1 cellular context compared by ENCODE assay signal in the genomic region with DNA sequence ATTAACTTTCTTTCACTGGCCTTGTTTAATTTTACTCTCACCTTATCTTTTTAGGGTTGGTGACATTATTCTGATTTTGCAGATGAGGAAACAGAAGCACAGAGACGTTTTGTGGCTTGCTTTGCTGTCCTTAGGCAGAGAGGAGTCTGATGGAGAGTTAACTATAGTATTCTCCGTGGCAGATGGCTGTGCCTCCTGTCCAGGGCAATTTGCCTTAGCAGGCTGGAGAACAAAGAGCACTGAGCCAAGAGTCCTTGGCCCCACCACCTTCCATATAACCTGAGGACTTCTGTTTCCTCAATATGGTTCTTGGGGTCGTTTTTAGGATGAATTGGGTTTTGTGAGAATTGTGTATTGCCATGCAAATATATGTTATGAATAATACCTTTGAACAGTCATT.
TF ChIP-seq lines count a peak whose summit lies in the region.

No MANE protein-coding gene starts in this region.

TF ChIP-seq in GM23338, 12 proteins besides CTCF, POLR2A, EP300 and RAD21:
- TF ChIP-seq, protein P1, sequence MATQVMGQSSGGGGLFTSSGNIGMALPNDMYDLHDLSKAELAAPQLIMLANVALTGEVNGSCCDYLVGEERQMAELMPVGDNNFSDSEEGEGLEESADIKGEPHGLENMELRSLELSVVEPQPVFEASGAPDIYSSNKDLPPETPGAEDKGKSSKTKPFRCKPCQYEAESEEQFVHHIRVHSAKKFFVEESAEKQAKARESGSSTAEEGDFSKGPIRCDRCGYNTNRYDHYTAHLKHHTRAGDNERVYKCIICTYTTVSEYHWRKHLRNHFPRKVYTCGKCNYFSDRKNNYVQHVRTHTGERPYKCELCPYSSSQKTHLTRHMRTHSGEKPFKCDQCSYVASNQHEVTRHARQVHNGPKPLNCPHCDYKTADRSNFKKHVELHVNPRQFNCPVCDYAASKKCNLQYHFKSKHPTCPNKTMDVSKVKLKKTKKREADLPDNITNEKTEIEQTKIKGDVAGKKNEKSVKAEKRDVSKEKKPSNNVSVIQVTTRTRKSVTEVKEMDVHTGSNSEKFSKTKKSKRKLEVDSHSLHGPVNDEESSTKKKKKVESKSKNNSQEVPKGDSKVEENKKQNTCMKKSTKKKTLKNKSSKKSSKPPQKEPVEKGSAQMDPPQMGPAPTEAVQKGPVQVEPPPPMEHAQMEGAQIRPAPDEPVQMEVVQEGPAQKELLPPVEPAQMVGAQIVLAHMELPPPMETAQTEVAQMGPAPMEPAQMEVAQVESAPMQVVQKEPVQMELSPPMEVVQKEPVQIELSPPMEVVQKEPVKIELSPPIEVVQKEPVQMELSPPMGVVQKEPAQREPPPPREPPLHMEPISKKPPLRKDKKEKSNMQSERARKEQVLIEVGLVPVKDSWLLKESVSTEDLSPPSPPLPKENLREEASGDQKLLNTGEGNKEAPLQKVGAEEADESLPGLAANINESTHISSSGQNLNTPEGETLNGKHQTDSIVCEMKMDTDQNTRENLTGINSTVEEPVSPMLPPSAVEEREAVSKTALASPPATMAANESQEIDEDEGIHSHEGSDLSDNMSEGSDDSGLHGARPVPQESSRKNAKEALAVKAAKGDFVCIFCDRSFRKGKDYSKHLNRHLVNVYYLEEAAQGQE (IDR thresholded peaks at IDR 0.05; ENCODE audit: unreplicated experiment): no peak
- TF ChIP-seq NANOG (IDR thresholded peaks at IDR 0.05; ENCODE audit: borderline replicate concordance) (no peak), JUNB (IDR thresholded peaks at IDR 0.05; ENCODE audit: unreplicated experiment) (no peak), POLR2AphosphoS5 (IDR thresholded peaks at IDR 0.05; ENCODE audit: low read depth) (no peak), EZH2phosphoT487 (IDR thresholded peaks at IDR 0.05; ENCODE audit: unreplicated experiment) (no peak), ZNF331 (CRISPR knock-in tag; IDR thresholded peaks at IDR 0.05; ENCODE audit: low read depth) (no peak), CREB1 (CRISPR knock-in tag; IDR thresholded peaks at IDR 0.05; ENCODE audit: low read depth) (no peak), EZH2 (IDR thresholded peaks at IDR 0.05; ENCODE audit: low read depth, unreplicated experiment) (no peak), ZNF114 (CRISPR knock-in tag; IDR thresholded peaks at IDR 0.05) (no peak), STAT1 (IDR thresholded peaks at IDR 0.05; ENCODE audit: unreplicated experiment) (no peak)
- TF ChIP-seq, protein P2, sequence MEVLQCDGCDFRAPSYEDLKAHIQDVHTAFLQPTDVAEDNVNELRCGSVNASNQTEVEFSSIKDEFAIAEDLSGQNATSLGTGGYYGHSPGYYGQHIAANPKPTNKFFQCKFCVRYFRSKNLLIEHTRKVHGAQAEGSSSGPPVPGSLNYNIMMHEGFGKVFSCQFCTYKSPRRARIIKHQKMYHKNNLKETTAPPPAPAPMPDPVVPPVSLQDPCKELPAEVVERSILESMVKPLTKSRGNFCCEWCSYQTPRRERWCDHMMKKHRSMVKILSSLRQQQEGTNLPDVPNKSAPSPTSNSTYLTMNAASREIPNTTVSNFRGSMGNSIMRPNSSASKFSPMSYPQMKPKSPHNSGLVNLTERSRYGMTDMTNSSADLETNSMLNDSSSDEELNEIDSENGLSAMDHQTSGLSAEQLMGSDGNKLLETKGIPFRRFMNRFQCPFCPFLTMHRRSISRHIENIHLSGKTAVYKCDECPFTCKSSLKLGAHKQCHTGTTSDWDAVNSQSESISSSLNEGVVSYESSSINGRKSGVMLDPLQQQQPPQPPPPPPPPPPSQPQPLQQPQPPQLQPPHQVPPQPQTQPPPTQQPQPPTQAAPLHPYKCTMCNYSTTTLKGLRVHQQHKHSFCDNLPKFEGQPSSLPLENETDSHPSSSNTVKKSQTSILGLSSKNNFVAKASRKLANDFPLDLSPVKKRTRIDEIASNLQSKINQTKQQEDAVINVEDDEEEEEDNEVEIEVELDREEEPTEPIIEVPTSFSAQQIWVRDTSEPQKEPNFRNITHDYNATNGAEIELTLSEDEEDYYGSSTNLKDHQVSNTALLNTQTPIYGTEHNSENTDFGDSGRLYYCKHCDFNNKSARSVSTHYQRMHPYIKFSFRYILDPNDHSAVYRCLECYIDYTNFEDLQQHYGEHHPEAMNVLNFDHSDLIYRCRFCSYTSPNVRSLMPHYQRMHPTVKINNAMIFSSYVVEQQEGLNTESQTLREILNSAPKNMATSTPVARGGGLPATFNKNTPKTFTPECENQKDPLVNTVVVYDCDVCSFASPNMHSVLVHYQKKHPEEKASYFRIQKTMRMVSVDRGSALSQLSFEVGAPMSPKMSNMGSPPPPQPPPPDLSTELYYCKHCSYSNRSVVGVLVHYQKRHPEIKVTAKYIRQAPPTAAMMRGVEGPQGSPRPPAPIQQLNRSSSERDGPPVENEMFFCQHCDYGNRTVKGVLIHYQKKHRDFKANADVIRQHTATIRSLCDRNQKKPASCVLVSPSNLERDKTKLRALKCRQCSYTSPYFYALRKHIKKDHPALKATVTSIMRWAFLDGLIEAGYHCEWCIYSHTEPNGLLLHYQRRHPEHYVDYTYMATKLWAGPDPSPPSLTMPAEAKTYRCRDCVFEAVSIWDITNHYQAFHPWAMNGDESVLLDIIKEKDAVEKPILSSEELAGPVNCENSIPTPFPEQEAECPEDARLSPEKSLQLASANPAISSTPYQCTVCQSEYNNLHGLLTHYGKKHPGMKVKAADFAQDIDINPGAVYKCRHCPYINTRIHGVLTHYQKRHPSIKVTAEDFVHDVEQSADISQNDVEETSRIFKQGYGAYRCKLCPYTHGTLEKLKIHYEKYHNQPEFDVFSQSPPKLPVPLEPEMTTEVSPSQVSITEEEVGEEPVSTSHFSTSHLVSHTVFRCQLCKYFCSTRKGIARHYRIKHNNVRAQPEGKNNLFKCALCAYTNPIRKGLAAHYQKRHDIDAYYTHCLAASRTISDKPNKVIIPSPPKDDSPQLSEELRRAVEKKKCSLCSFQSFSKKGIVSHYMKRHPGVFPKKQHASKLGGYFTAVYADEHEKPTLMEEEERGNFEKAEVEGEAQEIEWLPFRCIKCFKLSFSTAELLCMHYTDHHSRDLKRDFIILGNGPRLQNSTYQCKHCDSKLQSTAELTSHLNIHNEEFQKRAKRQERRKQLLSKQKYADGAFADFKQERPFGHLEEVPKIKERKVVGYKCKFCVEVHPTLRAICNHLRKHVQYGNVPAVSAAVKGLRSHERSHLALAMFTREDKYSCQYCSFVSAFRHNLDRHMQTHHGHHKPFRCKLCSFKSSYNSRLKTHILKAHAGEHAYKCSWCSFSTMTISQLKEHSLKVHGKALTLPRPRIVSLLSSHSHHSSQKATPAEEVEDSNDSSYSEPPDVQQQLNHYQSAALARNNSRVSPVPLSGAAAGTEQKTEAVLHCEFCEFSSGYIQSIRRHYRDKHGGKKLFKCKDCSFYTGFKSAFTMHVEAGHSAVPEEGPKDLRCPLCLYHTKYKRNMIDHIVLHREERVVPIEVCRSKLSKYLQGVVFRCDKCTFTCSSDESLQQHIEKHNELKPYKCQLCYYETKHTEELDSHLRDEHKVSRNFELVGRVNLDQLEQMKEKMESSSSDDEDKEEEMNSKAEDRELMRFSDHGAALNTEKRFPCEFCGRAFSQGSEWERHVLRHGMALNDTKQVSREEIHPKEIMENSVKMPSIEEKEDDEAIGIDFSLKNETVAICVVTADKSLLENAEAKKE (CRISPR knock-in tag; IDR thresholded peaks at IDR 0.05): no peak
- TF ChIP-seq, protein P3, sequence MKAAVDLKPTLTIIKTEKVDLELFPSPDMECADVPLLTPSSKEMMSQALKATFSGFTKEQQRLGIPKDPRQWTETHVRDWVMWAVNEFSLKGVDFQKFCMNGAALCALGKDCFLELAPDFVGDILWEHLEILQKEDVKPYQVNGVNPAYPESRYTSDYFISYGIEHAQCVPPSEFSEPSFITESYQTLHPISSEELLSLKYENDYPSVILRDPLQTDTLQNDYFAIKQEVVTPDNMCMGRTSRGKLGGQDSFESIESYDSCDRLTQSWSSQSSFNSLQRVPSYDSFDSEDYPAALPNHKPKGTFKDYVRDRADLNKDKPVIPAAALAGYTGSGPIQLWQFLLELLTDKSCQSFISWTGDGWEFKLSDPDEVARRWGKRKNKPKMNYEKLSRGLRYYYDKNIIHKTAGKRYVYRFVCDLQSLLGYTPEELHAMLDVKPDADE (IDR thresholded peaks at IDR 0.05): no peak
TF ChIP-seq in GM23338: peak in this region for 0.
